Comparison of ENCODE assay signal across 8 cellular contexts in genomic region chr16:88453621-88454314, GRCh38. TPM values are rescaled to one million over a fixed set of nuclear protein-coding genes. Genes with fewer than 3 reads are reported as not detected.
DNase-seq lines count a peak whose midpoint lies in the region; ATAC-seq and TF ChIP-seq lines count a peak whose summit lies in the region.

No MANE protein-coding gene starts in this region.

- H3K27ac ChIP-seq in cardiac muscle cell (peak overlapping the region; percentile 26), gastrocnemius medialis (no peak overlapping the region)

- peaks cover 4% of the 10 kb centered on the region for H3K27me3 Mint-ChIP-seq in activated CD8-positive, alpha-beta T cell treated with anti-CD3 and anti-CD28 coated beads, Interleukin-2, amount 10 ng/mL, durations not matched to agents 7 days and 5 days (ENCODE audit: low read depth)

- in situ Hi-C loops in gastrocnemius medialis (cut with MboI; ENCODE audit: low sequenced_read_pairs in 4 of 4) = no loop called here

- H3K4me1 Mint-ChIP-seq in activated CD8-positive, alpha-beta T cell treated with anti-CD3 and anti-CD28 coated beads, Interleukin-2, amount 10 ng/mL, durations not matched to agents 7 days and 5 days (ENCODE audit: low read depth) = peaks cover 28% of the 10 kb centered on the region

- DNase-seq in cardiac muscle cell (ENCODE audit: low read depth in 1 of 2, low spot score in 1 of 2) = peak in 1 of 2 donors; percentile 59
- no peak for DNase-seq in left cardiac atrium
- peak; percentile 47 for DNase-seq in activated CD8-positive, alpha-beta T cell treated with anti-CD3 and anti-CD28 coated beads, Interleukin-2, amount 10 ng/mL, durations not matched to agents 7 days and 5 days
- DNase-seq in fibroblast of the aortic adventitia (ENCODE audit: low read depth) = no peak
- DNase-seq in gastrocnemius medialis = no peak
- DNase-seq in DMS153 treated with DMSO at 0.1 percent for 48 hours (lab: John Stamatoyannopoulos, UW; ENCODE audit: unreplicated experiment) = no peak
- DNase-seq in GM10266 (ENCODE audit: extremely low spot score) = no peak
- DNase-seq in C1 segment of cervical spinal cord (lab: John Stamatoyannopoulos, UW) = no peak

- H3K27me3 ChIP-seq in cardiac muscle cell = no peaks in the 10 kb centered on the region
- H3K27me3 ChIP-seq in gastrocnemius medialis = peaks cover 20 to 48% (median 31%) of the 10 kb centered on the region in 3 donors

- H3K4me1 ChIP-seq in cardiac muscle cell (ENCODE audit: low read depth) (peaks cover 3% of the 10 kb centered on the region), gastrocnemius medialis (peaks cover 5 to 26% of the 10 kb centered on the region in 2 donors)

- H3K27ac Mint-ChIP-seq in activated CD8-positive, alpha-beta T cell treated with anti-CD3 and anti-CD28 coated beads, Interleukin-2, amount 10 ng/mL, durations not matched to agents 7 days and 5 days = peak overlapping the region; percentile 49

- POLR2A ChIA-PET in activated CD8-positive, alpha-beta T cell treated with anti-CD3 and anti-CD28 coated beads, Interleukin-2, amount 10 ng/mL, durations not matched to agents 7 days and 5 days (lab: Charles Lee) = interaction anchor here (1.1 to 1.5 kb wide), 4 partner anchors 12 to 117 kb away, joined by 3 to 13 read pairs (median 6); partner anchors contain the start of gene ZC3H18

- intact Hi-C loops in left cardiac atrium (cut with DNase I) (no loop called here), gastrocnemius medialis (cut with DNase I; ENCODE audit: low total_unique reads) (loop anchor here (5.0 kb wide), 1 partner anchor 209 kb away; the partner anchor contains the start of gene MVD)

- peaks cover 2% of the 10 kb centered on the region for H3K36me3 Mint-ChIP-seq in activated CD8-positive, alpha-beta T cell treated with anti-CD3 and anti-CD28 coated beads, Interleukin-2, amount 10 ng/mL, durations not matched to agents 7 days and 5 days (ENCODE audit: low read depth)

- H3K36me3 ChIP-seq in cardiac muscle cell (no peaks in the 10 kb centered on the region), gastrocnemius medialis (no peaks in the 10 kb centered on the region)

- H3K4me3 ChIP-seq in cardiac muscle cell (peak overlapping the region; percentile 82), fibroblast of the aortic adventitia (ENCODE audit: low read depth, low read length) (peak overlapping the region; percentile 71), gastrocnemius medialis (peak overlapping the region; percentile 58 to 62 (median 62))

- peak overlapping the region; percentile 90 for H3K4me3 Mint-ChIP-seq in activated CD8-positive, alpha-beta T cell treated with anti-CD3 and anti-CD28 coated beads, Interleukin-2, amount 10 ng/mL, durations not matched to agents 7 days and 5 days

- ATAC-seq in left cardiac atrium = no peak
- no peak for ATAC-seq in activated CD8-positive, alpha-beta T cell treated with anti-CD3 and anti-CD28 coated beads, Interleukin-2, amount 10 ng/mL, durations not matched to agents 7 days and 5 days
- no peak for ATAC-seq in gastrocnemius medialis

- CTCF ChIA-PET in activated CD8-positive, alpha-beta T cell treated with anti-CD3 and anti-CD28 coated beads, Interleukin-2, amount 10 ng/mL, durations not matched to agents 7 days and 5 days (lab: Charles Lee) = interaction anchor here (1.8 kb wide), 1 partner anchor 117 kb away, joined by 6 read pairs; the partner anchor contains the start of gene ZC3H18

- TF ChIP-seq POLR2A in gastrocnemius medialis (IDR thresholded peaks at IDR 0.05) = no peak

- H3K9me3 ChIP-seq in cardiac muscle cell (ENCODE audit: low read depth) (no peaks in the 10 kb centered on the region), gastrocnemius medialis (no peaks in the 10 kb centered on the region)

- no peaks in the 10 kb centered on the region for H3K9me3 Mint-ChIP-seq in activated CD8-positive, alpha-beta T cell treated with anti-CD3 and anti-CD28 coated beads, Interleukin-2, amount 10 ng/mL, durations not matched to agents 7 days and 5 days (ENCODE audit: insufficient read depth)

- no peak for TF ChIP-seq CTCF in cardiac muscle cell (IDR thresholded peaks at IDR 0.05; ENCODE audit: low read depth, low read length)
- TF ChIP-seq CTCF in fibroblast of the aortic adventitia (IDR thresholded peaks at IDR 0.05; ENCODE audit: insufficient read depth, low read length) = no peak
- no peak for TF ChIP-seq CTCF in gastrocnemius medialis (IDR thresholded peaks at IDR 0.05 in 4 of 5, conservative IDR thresholded peaks at IDR 0.05 in 1 of 5)
- TF ChIP-seq CTCF in GM10266 (IDR thresholded peaks at IDR 0.05; ENCODE audit: control insufficient read depth, insufficient read depth, low read depth, missing control alignments) = no peak

RNA-seq across cellular contexts. Expression of gene ZFPM1, which starts 0.7 kb away (rescaled TPM):
- total RNA-seq in cardiac muscle cell (9.4 and 11.9 TPM in 2 replicates), left cardiac atrium (10 to 100 TPM in 1 of 2 donors, 1 to 10 TPM in 1; 7.0 to 11.5 TPM), fibroblast of the aortic adventitia (ENCODE audit: low replicate concordance) (4.2 and 5.2 TPM in 2 replicates), gastrocnemius medialis (under 1 TPM; 0.31 to 0.71 (median 0.56) TPM)
- 7.6 and 8.3 TPM in 2 replicates for polyA plus RNA-seq in cardiac muscle cell
- total RNA-seq in activated CD8-positive, alpha-beta T cell treated with anti-CD3 and anti-CD28 coated beads, Interleukin-2, amount 10 ng/mL, durations not matched to agents 7 days and 5 days = 10 to 100 TPM; 15.8 to 19.3 TPM
